In genomic region chr11:36333897-36334296, GRCh38 we compare ENCODE assay signal across 13 cellular contexts. TPM values are rescaled to one million over a fixed set of nuclear protein-coding genes. Genes with fewer than 3 reads are reported as not detected.
DNase-seq lines count a peak whose midpoint lies in the region; ATAC-seq and TF ChIP-seq lines count a peak whose summit lies in the region.
"Had no signal": no experiment of that assay in that cellular context is flagged by ENCODE, and none has a peak within 500 bp of the region (broad histone marks: within the 10 kb centered on the region; RNA-seq: fewer than 3 reads in every experiment).

No MANE protein-coding gene starts in this region.

- H3K4me1 ChIP-seq in effector memory CD4-positive, alpha-beta T cell (ENCODE audit: control insufficient read depth, insufficient read depth, low read length, poor library complexity, severe bottlenecking) = no peaks in the 10 kb centered on the region

- no peak overlapping the region for H3K4me3 ChIP-seq in fibroblast of pulmonary artery (replicated peaks; ENCODE audit: low read depth, low read length)
- no peak overlapping the region for H3K4me3 ChIP-seq in effector memory CD4-positive, alpha-beta T cell (ENCODE audit: insufficient read depth, low read depth, low read length, poor library complexity, severe bottlenecking)
- H3K4me3 ChIP-seq: HAP-1, transverse colon had no signal

- POLR2A ChIA-PET in HEK293T (lab: Yijun Ruan, JAX) = no interaction called here

- DNase-seq in DMS 273 treated with DMSO at 0.1 percent for 48 hours (lab: John Stamatoyannopoulos, UW) = peak; percentile 25
- peak; percentile 58 for DNase-seq in HEK293T (ENCODE audit: extremely low spot score)
- DNase-seq in RPMI7951 (ENCODE audit: low read depth) = peak; percentile 75
- DNase-seq in fibroblast of pulmonary artery (ENCODE audit: low read depth) = peak; percentile 62
- DNase-seq in effector memory CD4-positive, alpha-beta T cell = no peak
- DNase-seq: activated CD4-positive, alpha-beta T cell treated with anti-CD3 and anti-CD28 coated beads, Interleukin-2, amount 50 U/mL, for 1 hour; midbrain; NCI-H510A treated with DMSO at 0.1 percent for 48 hours; transverse colon had no signal

- no peak overlapping the region for H3K27ac ChIP-seq in effector memory CD4-positive, alpha-beta T cell (ENCODE audit: insufficient read depth, low read length, poor library complexity, severe bottlenecking)

- no peaks in the 10 kb centered on the region for H3K27me3 ChIP-seq in effector memory CD4-positive, alpha-beta T cell (replicated peaks; ENCODE audit: control insufficient read depth, insufficient read depth, low read length, poor library complexity, severe bottlenecking)
- H3K27me3 ChIP-seq: transverse colon had no signal

- no peaks in the 10 kb centered on the region for H3K36me3 ChIP-seq in effector memory CD4-positive, alpha-beta T cell (ENCODE audit: control insufficient read depth, insufficient read depth, low read length)
- H3K36me3 ChIP-seq: HAP-1, transverse colon had no signal

- ATAC-seq in HG03571 (IDR thresholded peaks at IDR 0.05; ENCODE audit: unreplicated experiment) (no peak), GM19324 (IDR thresholded peaks at IDR 0.05; ENCODE audit: low FRiP score, unreplicated experiment) (no peak), GM19397 (IDR thresholded peaks at IDR 0.05; ENCODE audit: unreplicated experiment) (no peak)

- no peak for TF ChIP-seq CTCF in fibroblast of pulmonary artery (IDR thresholded peaks at IDR 0.05; ENCODE audit: low read length, missing control alignments)

- no peaks in the 10 kb centered on the region for H3K9me3 ChIP-seq in effector memory CD4-positive, alpha-beta T cell (ENCODE audit: control insufficient read depth, low read length)
- H3K9me3 ChIP-seq: HAP-1, transverse colon had no signal

- CTCF ChIA-PET in HEK293T (lab: Yijun Ruan, JAX) = interaction anchor here (1.4 kb wide), 1 partner anchor 43 kb away, joined by 3 read pairs; no protein-coding TSS in a partner anchor

TF ChIP-seq in HEK293T, 16 proteins besides CTCF, POLR2A, EP300 and RAD21:
- TF ChIP-seq ARNT (IDR thresholded peaks at IDR 0.05) (no peak), L3MBTL2 (conservative IDR thresholded peaks at IDR 0.05) (peak; percentile 45; the same call in 1 of the 2 replicates)

RNA-seq across cellular contexts. Expression of gene PRR5L, which starts 37.8 kb away (rescaled TPM):
- total RNA-seq in RPMI7951 (2014; rRNA removed; shearing (Covaris generic)) = 23.2 and 42.0 TPM in 2 replicates

RNA-seq across cellular contexts. Expression of gene COMMD9, which starts 44.7 kb away (rescaled TPM):
- total RNA-seq in RPMI7951 (2014; rRNA removed; shearing (Covaris generic)) = 41.4 and 59.2 TPM in 2 replicates

Comparison
In these comparisons a context has a peak if more than half of its experiments do, and no peak if none do; other contexts are left out.
1. DNase-seq: peak in DMS 273 treated with DMSO at 0.1 percent for 48 hours (single experiment), HEK293T (single experiment), RPMI7951 (single experiment) and fibroblast of pulmonary artery (single experiment); none in effector memory CD4-positive, alpha-beta T cell (0 of 3).